14 cellular contexts compared by ENCODE assay signal in the genomic region with DNA sequence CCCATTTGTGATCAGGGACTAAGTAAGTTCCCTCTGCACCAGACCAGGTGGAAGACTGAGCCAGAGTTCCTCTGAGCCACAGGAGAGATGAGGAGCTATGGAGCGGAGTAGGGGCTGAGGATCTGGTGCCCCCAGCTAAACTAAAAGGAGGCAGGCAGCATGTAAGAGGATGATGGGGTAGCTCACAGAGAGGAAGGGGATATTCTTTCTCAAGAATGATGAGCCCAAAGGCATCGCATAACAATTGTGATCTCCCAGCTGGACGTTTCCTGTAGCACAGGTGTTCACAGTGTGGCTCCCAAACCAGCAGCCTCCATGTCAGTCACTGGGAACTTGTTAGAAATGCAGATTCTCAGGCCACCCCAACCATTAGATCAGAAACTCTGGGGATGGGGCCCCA. TPM values are rescaled to one million over a fixed set of nuclear protein-coding genes. Genes with fewer than 3 reads are reported as not detected.
DNase-seq lines count a peak whose midpoint lies in the region; ATAC-seq and TF ChIP-seq lines count a peak whose summit lies in the region.
"Had no signal": no experiment of that assay in that cellular context is flagged by ENCODE, and none has a peak within 500 bp of the region (broad histone marks: within the 10 kb centered on the region; RNA-seq: fewer than 3 reads in every experiment).

No MANE protein-coding gene starts in this region.

- peak overlapping the region; percentile 8; the same call in 1 of the 3 replicates for H3K4me3 Mint-ChIP-seq in GM23338
- peak overlapping the region; percentile 16; the same call in 1 of the 2 replicates for H3K4me3 Mint-ChIP-seq in WTC11
- no peak overlapping the region for H3K4me3 Mint-ChIP-seq in CD8-positive, alpha-beta memory T cell
- H3K4me3 Mint-ChIP-seq: IgD-negative memory B cell had no signal

- peaks cover 65% of the 10 kb centered on the region for H3K4me1 Mint-ChIP-seq in GM23338
- peaks cover 78% of the 10 kb centered on the region for H3K4me1 Mint-ChIP-seq in WTC11
- peaks cover 11 to 15% (median 13%) of the 10 kb centered on the region in 3 donors for H3K4me1 Mint-ChIP-seq in CD8-positive, alpha-beta memory T cell

- H3K79me2 ChIP-seq in GM23338 (replicated peaks; ENCODE audit: insufficient read depth) = no peaks in the 10 kb centered on the region

- H3K4me2 ChIP-seq in GM23338 (peak overlapping the region; percentile 61), skeletal muscle satellite cell (ENCODE audit: low read length) (peak overlapping the region; percentile 77)

- no peaks in the 10 kb centered on the region for H4K20me1 ChIP-seq in GM23338 (replicated peaks; ENCODE audit: insufficient read depth)

- TF ChIP-seq CTCF in GM23338 (conservative IDR thresholded peaks at IDR 0.05; ENCODE audit: low read depth in 2 of 2) (no peak), WTC11 (IDR thresholded peaks at IDR 0.05) (no peak)

- H3K9me3 Mint-ChIP-seq in GM23338 = no peaks in the 10 kb centered on the region; the same call in 2 of the 3 replicates
- H3K9me3 Mint-ChIP-seq in WTC11 = no peaks in the 10 kb centered on the region
- H3K9me3 Mint-ChIP-seq in CD8-positive, alpha-beta memory T cell = no peaks in the 10 kb centered on the region
- H3K9me3 Mint-ChIP-seq: IgD-negative memory B cell had no signal

- H3K27me3 ChIP-seq in GM23338 (ENCODE audit: insufficient read depth) (no peaks in the 10 kb centered on the region), iPS-18a (ENCODE audit: control insufficient read depth, insufficient read depth, low read length) (no peaks in the 10 kb centered on the region), skeletal muscle satellite cell (ENCODE audit: control insufficient read depth, insufficient read depth, low read length) (peaks cover 13% of the 10 kb centered on the region)
- no peaks in the 10 kb centered on the region for H3K27me3 ChIP-seq in CD8-positive, alpha-beta memory T cell (ENCODE audit: insufficient read depth, low read length, poor library complexity, severe bottlenecking)
- H3K27me3 ChIP-seq: gastrocnemius medialis had no signal

- H3K4me3 ChIP-seq in GM23338 (peak overlapping the region; percentile 21; the same call in 1 of the 2 replicates), iPS-18a (ENCODE audit: low read length) (peak overlapping the region; percentile 24), skeletal muscle satellite cell (ENCODE audit: low read length) (no peak overlapping the region)
- no peak overlapping the region for H3K4me3 ChIP-seq in CD8-positive, alpha-beta memory T cell (ENCODE audit: low read length)
- H3K4me3 ChIP-seq: gastrocnemius medialis, left lung had no signal

- H3K27me3 Mint-ChIP-seq in GM23338 (ENCODE audit: insufficient read depth, low read depth, poor library complexity) (peaks cover 19% of the 10 kb centered on the region), WTC11 (ENCODE audit: low read depth) (peaks cover 9% of the 10 kb centered on the region)
- peaks cover 20 to 21% of the 10 kb centered on the region in 2 donors for H3K27me3 Mint-ChIP-seq in CD8-positive, alpha-beta memory T cell

- H3K27ac Mint-ChIP-seq in GM23338 = peak overlapping the region; percentile 90
- H3K27ac Mint-ChIP-seq in WTC11 = peak overlapping the region; percentile 96
- H3K27ac Mint-ChIP-seq in CD8-positive, alpha-beta memory T cell = peak overlapping the region in 2 of 8 donors; percentile 3 to 8

- CTCF ChIA-PET in WTC11 (lab: Charles Lee) = interaction anchor here (0.9 to 2.0 kb wide), 8 partner anchors 9 to 191 kb away, joined by 3 to 6 read pairs (median 4); partner anchors contain the start of gene ADAMTS8
- CTCF ChIA-PET in CD8-positive, alpha-beta memory T cell (lab: Charles Lee) = interaction anchor here (1.0 kb wide), 1 partner anchor 27 kb away, joined by 3 read pairs; no protein-coding TSS in a partner anchor

- no peaks in the 10 kb centered on the region for H3K36me3 ChIP-seq in GM23338 (ENCODE audit: insufficient read depth)
- H3K36me3 ChIP-seq in iPS-18a (ENCODE audit: control insufficient read depth, low read depth, low read length) = peaks cover 3% of the 10 kb centered on the region
- H3K36me3 ChIP-seq in skeletal muscle satellite cell (ENCODE audit: insufficient read depth, low read length) = no peaks in the 10 kb centered on the region
- no peaks in the 10 kb centered on the region for H3K36me3 ChIP-seq in CD8-positive, alpha-beta memory T cell (ENCODE audit: insufficient read depth, low read length)
- H3K36me3 ChIP-seq: gastrocnemius medialis, left lung had no signal

- no peak overlapping the region for H2AFZ ChIP-seq in GM23338

- ATAC-seq in GM23338 = peak; percentile 73
- peak; percentile 72 for ATAC-seq in WTC11
- no peak for ATAC-seq in GM21786 (IDR thresholded peaks at IDR 0.05; ENCODE audit: unreplicated experiment)
- ATAC-seq in HG02571 (IDR thresholded peaks at IDR 0.05; ENCODE audit: unreplicated experiment) = no peak

- H3K9me2 ChIP-seq in GM23338 (ENCODE audit: insufficient read depth) = no peaks in the 10 kb centered on the region

- peaks cover 31% of the 10 kb centered on the region for H3K36me3 Mint-ChIP-seq in GM23338 (ENCODE audit: low read depth)
- H3K36me3 Mint-ChIP-seq in WTC11 = peaks cover 9% of the 10 kb centered on the region
- peaks cover 0 to 3% (median 0%) of the 10 kb centered on the region in 3 donors for H3K36me3 Mint-ChIP-seq in CD8-positive, alpha-beta memory T cell

- H3F3A ChIP-seq in GM23338 (replicated peaks; ENCODE audit: low read depth) = peaks cover 5% of the 10 kb centered on the region; the same call in 1 of the 2 replicates

- H3K9me3 ChIP-seq in iPS-18a (ENCODE audit: control insufficient read depth, low read depth, low read length) = no peaks in the 10 kb centered on the region
- H3K9me3 ChIP-seq in skeletal muscle satellite cell (replicated peaks; ENCODE audit: low read length) = no peaks in the 10 kb centered on the region
- H3K9me3 ChIP-seq in CD8-positive, alpha-beta memory T cell (ENCODE audit: low read length) = no peaks in the 10 kb centered on the region
- H3K9me3 ChIP-seq: gastrocnemius medialis, left lung had no signal

- peak overlapping the region; percentile 37 for H3K9ac ChIP-seq in iPS-18a (ENCODE audit: low read length)
- H3K9ac ChIP-seq in skeletal muscle satellite cell (ENCODE audit: low read depth, low read length) = no peak overlapping the region

- peak overlapping the region; percentile 96 for H3K27ac ChIP-seq in GM23338 (ENCODE audit: low read depth)
- H3K27ac ChIP-seq in iPS-18a (ENCODE audit: low read length) = peak overlapping the region; percentile 36
- no peak overlapping the region for H3K27ac ChIP-seq in CD8-positive, alpha-beta memory T cell (ENCODE audit: low read depth, low read length)
- H3K27ac ChIP-seq: gastrocnemius medialis had no signal

- H3K4me1 ChIP-seq in GM23338 (ENCODE audit: insufficient read depth) (peaks cover 28% of the 10 kb centered on the region), iPS-18a (ENCODE audit: control insufficient read depth, low read depth, low read length) (peaks cover 29% of the 10 kb centered on the region), skeletal muscle satellite cell (ENCODE audit: control insufficient read depth, insufficient read depth, low read length) (peaks cover 43% of the 10 kb centered on the region)
- H3K4me1 ChIP-seq in CD8-positive, alpha-beta memory T cell (ENCODE audit: insufficient read depth, low read length) = no peaks in the 10 kb centered on the region

- DNase-seq in GM23338 (ENCODE audit: low spot score) (peak; percentile 96), WTC11 (ENCODE audit: low spot score) (peak; percentile 47), GF-D8 (lab: John Stamatoyannopoulos, UW) (no peak)
- DNase-seq in CD8-positive, alpha-beta memory T cell = no peak
- DNase-seq: activated CD4-positive, alpha-beta T cell treated with anti-CD3 and anti-CD28 coated beads, Interleukin-2, amount 50 U/mL, for 4 hours; DMS 273 treated with DMSO at 0.1 percent for 48 hours; gastrocnemius medialis; left lung; NCI-H1417 treated with DMSO at 0.1 percent for 48 hours had no signal

- POLR2A ChIA-PET in WTC11 (lab: Charles Lee) = interaction anchor here (0.7 kb wide), 1 partner anchor 23 kb away, joined by 4 read pairs; no protein-coding TSS in a partner anchor
- POLR2A ChIA-PET in CD8-positive, alpha-beta memory T cell (lab: Charles Lee) = no interaction called here

TF ChIP-seq in GM23338, 12 proteins besides CTCF, POLR2A, EP300 and RAD21 (continues in another document):
- no peak for TF ChIP-seq JUNB (IDR thresholded peaks at IDR 0.05; ENCODE audit: unreplicated experiment)

TF ChIP-seq in WTC11, 78 proteins besides CTCF, POLR2A, EP300 and RAD21 (continues in another document):
- no peak for TF ChIP-seq HMGXB4 (CRISPR knock-in tag; IDR thresholded peaks at IDR 0.05)
- no peak for TF ChIP-seq USF1 (CRISPR knock-in tag; IDR thresholded peaks at IDR 0.05)

RNA-seq across cellular contexts. Expression of gene ADAMTS8, which starts 24.4 kb away (rescaled TPM):
- total RNA-seq in GM23338 (2014; rRNA removed; shearing (Covaris generic)) = 15.3 and 16.2 TPM in 2 replicates
- polyA plus RNA-seq in GM23338 (2016; fragmentation: Nextera tagmentation; extraction: Ambion mirVana) = 7.5 and 7.7 TPM in 2 replicates
- total RNA-seq in WTC11 (2021) = 9.9 to 10.4 TPM (median 10.2 TPM) in 3 replicates
- total RNA-seq in skeletal muscle satellite cell (2012; rRNA removed) = under 0.01 and 0.25 TPM in 2 replicates
- total RNA-seq in CD8-positive, alpha-beta memory T cell = not detected
- polyA plus RNA-seq in CD8-positive, alpha-beta memory T cell = not detected
- polyA plus RNA-seq: IgD-negative memory B cell had no signal

RNA-seq across cellular contexts. Expression of gene ADAMTS15, which starts 44.5 kb away (rescaled TPM):
- total RNA-seq in GM23338 (2014; rRNA removed; shearing (Covaris generic)) = 5.6 and 7.7 TPM in 2 replicates
- polyA plus RNA-seq in GM23338 (2016; fragmentation: Nextera tagmentation; extraction: Ambion mirVana) = 0.38 and 0.42 TPM in 2 replicates
- total RNA-seq in WTC11 (2021) = 3.1 to 3.7 TPM (median 3.2 TPM) in 3 replicates
- total RNA-seq in skeletal muscle satellite cell (2012; rRNA removed) = 15.5 and 45.9 TPM in 2 replicates
- not detected for total RNA-seq in CD8-positive, alpha-beta memory T cell
- not detected for polyA plus RNA-seq in CD8-positive, alpha-beta memory T cell
- polyA plus RNA-seq: IgD-negative memory B cell had no signal

Comparison
In these comparisons a context has a peak if more than half of its experiments do, and no peak if none do; other contexts are left out.
1. ATAC-seq: peak in GM23338 (single experiment) and WTC11 (single experiment); none in GM21786 (single experiment) and HG02571 (single experiment).
2. DNase-seq: peak in GM23338 (single experiment) and WTC11 (single experiment); none in CD8-positive, alpha-beta memory T cell (0 of 5) and GF-D8 (single experiment).
3. H3K4me3 ChIP-seq: peak in GM23338 (single experiment) and iPS-18a (single experiment); none in skeletal muscle satellite cell (single experiment) and CD8-positive, alpha-beta memory T cell (single experiment).
4. H3K4me3 Mint-ChIP-seq: peak in GM23338 (single experiment) and WTC11 (single experiment); none in CD8-positive, alpha-beta memory T cell (0 of 7).
5. RNA of gene ADAMTS8, which starts 24.4 kb away (total RNA-seq): 15.3 to 16.2 TPM in GM23338 and 9.9 to 10.4 TPM in WTC11; not detected in CD8-positive, alpha-beta memory T cell; every median in the first group is over 10 times any median in the second.